Comparison of ENCODE assay signal across 8 cellular contexts in genomic region chr5:150904479-150905311, GRCh38. TPM values are rescaled to one million over a fixed set of nuclear protein-coding genes. Genes with fewer than 3 reads are reported as not detected.
DNase-seq lines count a peak whose midpoint lies in the region; ATAC-seq and TF ChIP-seq lines count a peak whose summit lies in the region.

TSS of gene ZNF300 (minus strand) at chr5:150904980. CDS start at chr5:150903155, 1,825 bp downstream.

- no peaks in the 10 kb centered on the region for H3K36me3 ChIP-seq in CD8-positive, alpha-beta memory T cell (ENCODE audit: insufficient read depth, low read length)
- H3K36me3 ChIP-seq in heart left ventricle, result peaks cover 0 to 34% (median 0%) of the 10 kb centered on the region in 9 donors
- H3K36me3 ChIP-seq in osteoblast (ENCODE audit: insufficient read depth, low read length), result peaks cover 21% of the 10 kb centered on the region
- no peaks in the 10 kb centered on the region for H3K36me3 ChIP-seq in testis (ENCODE audit: low read depth, missing control alignments)

- peaks cover 13 to 42% (median 14%) of the 10 kb centered on the region in 3 donors for H3K36me3 Mint-ChIP-seq in CD8-positive, alpha-beta memory T cell

- H3K4me1 ChIP-seq in CD8-positive, alpha-beta memory T cell (ENCODE audit: insufficient read depth, low read length), result no peaks in the 10 kb centered on the region
- H3K4me1 ChIP-seq in heart left ventricle (peaks cover 0 to 5% (median 0%) of the 10 kb centered on the region in 12 donors), osteoblast (ENCODE audit: insufficient read depth, low read length) (peaks cover 6% of the 10 kb centered on the region), testis (no peaks in the 10 kb centered on the region)

- H3K79me2 ChIP-seq in osteoblast (ENCODE audit: insufficient read depth, low read length), result no peaks in the 10 kb centered on the region

- ATAC-seq in heart left ventricle (peak; percentile 96 to 100 (median 100)), GM18519 (IDR thresholded peaks at IDR 0.05; ENCODE audit: low FRiP score, unreplicated experiment) (no peak)

- no peaks in the 10 kb centered on the region for H3K27me3 ChIP-seq in CD8-positive, alpha-beta memory T cell (ENCODE audit: insufficient read depth, low read length, poor library complexity, severe bottlenecking)
- H3K27me3 ChIP-seq in HL-60 (ENCODE audit: insufficient read depth, poor library complexity, severe bottlenecking) (no peaks in the 10 kb centered on the region), heart left ventricle (no peaks in the 10 kb centered on the region), osteoblast (ENCODE audit: insufficient read depth, low read length) (no peaks in the 10 kb centered on the region), testis (no peaks in the 10 kb centered on the region)

- intact Hi-C loops in heart left ventricle (cut with DNase I) (loop anchor here in 1 of 10 donors (5.0 kb wide), 1 partner anchor 33 kb away; no protein-coding TSS in a partner anchor), testis (cut with DNase I; ENCODE audit: low total_unique reads) (no loop called here)

- peaks cover 64 to 80% (median 70%) of the 10 kb centered on the region in 5 donors for H3K9me3 Mint-ChIP-seq in CD8-positive, alpha-beta memory T cell

- H4K20me1 ChIP-seq in osteoblast (ENCODE audit: insufficient read depth, low read length), result no peaks in the 10 kb centered on the region

- whole genome bisulfite sequencing in heart left ventricle, 4 donors, result 5 to 6% (median 5%) methylated on average over 36 of the region's 36 CpGs
- 1 to 7% methylated on average over 36 of the region's 36 CpGs for WGBS in testis, 2 donors

- DNase-seq in CD8-positive, alpha-beta memory T cell, result peak in 4 of 5 donors; percentile 27 to 66 (median 54)
- DNase-seq in HL-60 (ENCODE audit: low read depth in 1 of 2, low spot score in 1 of 2) (peak; percentile 72 to 74), SK-MEL-5 (ENCODE audit: low read depth, low spot score) (peak; percentile 89), amygdala (lab: John Stamatoyannopoulos, UW) (peak; percentile 17 to 93 (median 82)), heart left ventricle (peak; percentile 85 to 91 (median 89)), osteoblast (ENCODE audit: insufficient read length, low spot score, missing footprints) (peak; percentile 77), testis (peak; percentile 96)

- peak within 1 kb of the TSS; percentile 98 for H2AFZ ChIP-seq in osteoblast (ENCODE audit: low read length)

- no peak for TF ChIP-seq POLR2A in heart left ventricle (IDR thresholded peaks at IDR 0.05)
- peak; percentile 38 for TF ChIP-seq POLR2A in testis (IDR thresholded peaks at IDR 0.05)

- peak within 1 kb of the TSS; percentile 35 for H3K27ac ChIP-seq in CD8-positive, alpha-beta memory T cell (ENCODE audit: low read depth, low read length)
- H3K27ac ChIP-seq in HL-60 (replicated peaks) (peak within 1 kb of the TSS; percentile 88), heart left ventricle (peak within 1 kb of the TSS in 10 of 12 donors; percentile 40 to 91 (median 69)), osteoblast (ENCODE audit: low read depth, low read length) (peak within 1 kb of the TSS; percentile 96), testis (peak within 1 kb of the TSS; percentile 79 to 81)

- CTCF ChIA-PET in CD8-positive, alpha-beta memory T cell (lab: Charles Lee), result no interaction called here

- H3K4me3 ChIP-seq in CD8-positive, alpha-beta memory T cell (ENCODE audit: low read length), result peak within 1 kb of the TSS; percentile 53
- peak within 1 kb of the TSS; percentile 42 for H3K4me3 ChIP-seq in HL-60 (replicated peaks; ENCODE audit: insufficient read depth, low read length)
- peak within 1 kb of the TSS; percentile 2 to 71 (median 53) for H3K4me3 ChIP-seq in heart left ventricle
- peak within 1 kb of the TSS; percentile 78 for H3K4me3 ChIP-seq in osteoblast (ENCODE audit: insufficient read depth, low read length)
- H3K4me3 ChIP-seq in testis, result peak within 1 kb of the TSS; percentile 59 to 74

- peak within 1 kb of the TSS; percentile 69 to 91 (median 85) for H3K4me3 Mint-ChIP-seq in CD8-positive, alpha-beta memory T cell

- H3K9me3 ChIP-seq in CD8-positive, alpha-beta memory T cell (ENCODE audit: low read length), result no peaks in the 10 kb centered on the region
- H3K9me3 ChIP-seq in heart left ventricle (peaks cover 0 to 85% (median 60%) of the 10 kb centered on the region in 12 donors), osteoblast (ENCODE audit: low read depth, low read length) (peaks cover 8% of the 10 kb centered on the region), testis (no peaks in the 10 kb centered on the region)

- H3K27me3 Mint-ChIP-seq in CD8-positive, alpha-beta memory T cell, result peaks cover 16 to 31% of the 10 kb centered on the region in 2 donors

- no peak for TF ChIP-seq CTCF in HL-60 (IDR thresholded peaks at IDR 0.05; ENCODE audit: insufficient read depth, low read length)
- TF ChIP-seq CTCF in heart left ventricle (IDR thresholded peaks at IDR 0.05), result no peak
- no peak for TF ChIP-seq CTCF in osteoblast (IDR thresholded peaks at IDR 0.05; ENCODE audit: extremely low read depth, low read depth, low read length)
- TF ChIP-seq CTCF in testis (IDR thresholded peaks at IDR 0.05), result no peak

- peak within 1 kb of the TSS; percentile 59 to 93 (median 78) for H3K27ac Mint-ChIP-seq in CD8-positive, alpha-beta memory T cell

- POLR2A ChIA-PET in CD8-positive, alpha-beta memory T cell (lab: Charles Lee), result no interaction called here

- H3K4me2 ChIP-seq in osteoblast (ENCODE audit: insufficient read depth, low read length), result peak within 1 kb of the TSS; percentile 88

- peaks cover 0 to 4% (median 0%) of the 10 kb centered on the region in 3 donors for H3K4me1 Mint-ChIP-seq in CD8-positive, alpha-beta memory T cell

- in situ Hi-C loops in SK-MEL-5 (cut with HindIII; ENCODE audit: low pct_unique_long_range_greater_than_20kb, low sequenced_read_pairs), result no loop called here

RNA-seq across cellular contexts. Expression of gene ZNF300, which starts in this region (rescaled TPM):
- total RNA-seq in CD8-positive, alpha-beta memory T cell, result under 1 TPM; 0.58 to 0.72 TPM
- polyA plus RNA-seq in CD8-positive, alpha-beta memory T cell, result 1.2 TPM
- 4.4 and 5.1 TPM in 2 replicates for total RNA-seq in SK-MEL-5 (2014; rRNA removed; shearing (Covaris generic))
- 2.0 and 2.4 TPM in 2 replicates for polyA plus RNA-seq in SK-MEL-5 (2015; cell fraction: cytosol; rRNA removed)
- 77.9 and 82.9 TPM in 2 replicates for polyA plus RNA-seq in SK-MEL-5 (2015; cell fraction: nucleus; rRNA removed)
- 1 to 10 TPM in 4 of 9 donors, under 1 TPM in 5; 0.30 to 1.3 (median 0.69) TPM for total RNA-seq in heart left ventricle
- polyA plus RNA-seq in heart left ventricle, result 1 to 10 TPM; 1.2 to 1.3 TPM
- 5.9 and 6.5 TPM in 2 replicates for total RNA-seq in osteoblast
- total RNA-seq in testis, result 10 to 100 TPM; 13.2 to 15.8 TPM
- polyA plus RNA-seq in testis (ENCODE audit: insufficient read depth, low read depth, low replicate concordance), result 8.3 TPM

Comparison
In these comparisons a context has a peak if more than half of its experiments do, and no peak if none do; other contexts are left out.
1. H3K27ac ChIP-seq: peak in every context shown above with its lines; median percentile 96 in osteoblast; 88 in HL-60; 80 in testis; 69 in heart left ventricle; 35 in CD8-positive, alpha-beta memory T cell.